Comparison of ENCODE assay signal across 12 cellular contexts in genomic region chr9:89022071-89022721, GRCh38. TPM values are rescaled to one million over a fixed set of nuclear protein-coding genes. Genes with fewer than 3 reads are reported as not detected.
DNase-seq lines count a peak whose midpoint lies in the region; ATAC-seq and TF ChIP-seq lines count a peak whose summit lies in the region.
"Had no signal": no experiment of that assay in that cellular context is flagged by ENCODE, and none has a peak within 500 bp of the region (broad histone marks: within the 10 kb centered on the region; RNA-seq: fewer than 3 reads in every experiment).

No MANE protein-coding gene starts in this region.

- DNase-seq in AG10803 (ENCODE audit: low read depth) (peak; percentile 2), right cardiac atrium (peak in 2 of 3 donors; percentile 30 to 73), psoas muscle (no peak), ascending aorta (ENCODE audit: low spot score in 2 of 2) (no peak), NCI-H510A treated with DMSO at 0.1 percent for 48 hours (lab: John Stamatoyannopoulos, UW) (no peak)
- DNase-seq in activated T-helper 2 cell treated with anti-CD3 and anti-CD28 coated beads, Interferon-gamma antibody, Interleukin-2, Interleukin-4, amounts not matched to agents 10 μg/mL and 5 μg/mL and 100 μg/mL, durations not matched to agents 14 hours and 24 hours and 36 hours (ENCODE audit: low spot score), result no peak
- no peak for DNase-seq in activated naive CD4-positive, alpha-beta T cell treated with anti-CD3 and anti-CD28 coated beads, Interleukin-2, amount 10 ng/mL, durations not matched to agents 7 days and 5 days
- DNase-seq: activated CD4-positive, alpha-beta T cell treated with anti-CD3 and anti-CD28 coated beads for 1 hour; activated effector memory CD4-positive, alpha-beta T cell treated with Interleukin-2 at 50 U/mL for 16 hours; effector memory CD4-positive, alpha-beta T cell had no signal

- H3K4me3 ChIP-seq in AG10803 (ENCODE audit: low read length) (no peak overlapping the region), right cardiac atrium (ENCODE audit: low read length) (no peak overlapping the region), psoas muscle (no peak overlapping the region), ascending aorta (no peak overlapping the region)

- peak overlapping the region in 4 of 5 experiments; percentile 61 to 92 (median 82) for H3K27ac Mint-ChIP-seq in brain
- no peak overlapping the region for H3K27ac Mint-ChIP-seq in activated T-helper 2 cell treated with anti-CD3 and anti-CD28 coated beads, Interferon-gamma antibody, Interleukin-2, Interleukin-4, amounts not matched to agents 10 μg/mL and 5 μg/mL and 100 μg/mL, durations not matched to agents 14 hours and 24 hours and 36 hours
- no peak overlapping the region for H3K27ac Mint-ChIP-seq in activated naive CD4-positive, alpha-beta T cell treated with anti-CD3 and anti-CD28 coated beads, Interleukin-2, amount 10 ng/mL, durations not matched to agents 7 days and 5 days
- H3K27ac Mint-ChIP-seq: stimulated activated effector memory CD8-positive, alpha-beta T cell treated with anti-CD3 and anti-CD28 coated beads, Interleukin-12 subunit alpha, Interleukin-12 subunit beta, amount 100 ng/mL, for 72 hours had no signal

- H3K4me3 Mint-ChIP-seq in brain, result no peak overlapping the region
- no peak overlapping the region for H3K4me3 Mint-ChIP-seq in activated T-helper 2 cell treated with anti-CD3 and anti-CD28 coated beads, Interferon-gamma antibody, Interleukin-2, Interleukin-4, amounts not matched to agents 10 μg/mL and 5 μg/mL and 100 μg/mL, durations not matched to agents 14 hours and 24 hours and 36 hours (ENCODE audit: low read depth)
- no peak overlapping the region for H3K4me3 Mint-ChIP-seq in activated naive CD4-positive, alpha-beta T cell treated with anti-CD3 and anti-CD28 coated beads, Interleukin-2, amount 10 ng/mL, durations not matched to agents 7 days and 5 days
- H3K4me3 Mint-ChIP-seq: stimulated activated effector memory CD8-positive, alpha-beta T cell treated with anti-CD3 and anti-CD28 coated beads, Interleukin-12 subunit alpha, Interleukin-12 subunit beta, amount 100 ng/mL, for 72 hours had no signal

- peak overlapping the region; percentile 60 for H3K27ac ChIP-seq in right cardiac atrium (ENCODE audit: low read length)
- peak overlapping the region; percentile 6 for H3K27ac ChIP-seq in psoas muscle
- no peak overlapping the region for H3K27ac ChIP-seq in ascending aorta

- no peaks in the 10 kb centered on the region for H3K27me3 Mint-ChIP-seq in brain
- H3K27me3 Mint-ChIP-seq in activated T-helper 2 cell treated with anti-CD3 and anti-CD28 coated beads, Interferon-gamma antibody, Interleukin-2, Interleukin-4, amounts not matched to agents 10 μg/mL and 5 μg/mL and 100 μg/mL, durations not matched to agents 14 hours and 24 hours and 36 hours (ENCODE audit: low read depth), result peaks cover 7% of the 10 kb centered on the region
- H3K27me3 Mint-ChIP-seq in activated naive CD4-positive, alpha-beta T cell treated with anti-CD3 and anti-CD28 coated beads, Interleukin-2, amount 10 ng/mL, durations not matched to agents 7 days and 5 days, result no peaks in the 10 kb centered on the region

- CTCF ChIA-PET in activated naive CD4-positive, alpha-beta T cell treated with anti-CD3 and anti-CD28 coated beads, Interleukin-2, amount 10 ng/mL, durations not matched to agents 7 days and 5 days (lab: Charles Lee), result no interaction called here

- H3K4me1 ChIP-seq in right cardiac atrium (ENCODE audit: control insufficient read depth, insufficient read depth, low read length) (peaks cover 11% of the 10 kb centered on the region), psoas muscle (no peaks in the 10 kb centered on the region), ascending aorta (no peaks in the 10 kb centered on the region)

- ATAC-seq in right cardiac atrium (peak; percentile 53 to 72), psoas muscle (no peak)
- ATAC-seq: stimulated activated effector memory CD8-positive, alpha-beta T cell treated with anti-CD3 and anti-CD28 coated beads, Interleukin-12 subunit alpha, Interleukin-12 subunit beta, amount 100 ng/mL, for 72 hours had no signal

- TF ChIP-seq CTCF in AG10803 (conservative IDR thresholded peaks at IDR 0.05; ENCODE audit: low read length), result no peak
- no peak for TF ChIP-seq CTCF in brain (conservative IDR thresholded peaks at IDR 0.05)
- TF ChIP-seq CTCF in psoas muscle (IDR thresholded peaks at IDR 0.05), result no peak
- no peak for TF ChIP-seq CTCF in ascending aorta (IDR thresholded peaks at IDR 0.05)

- intact Hi-C loops in right cardiac atrium (cut with DNase I), result no loop called here
- intact Hi-C loops in psoas muscle (cut with DNase I), result no loop called here
- intact Hi-C loops in activated T-helper 2 cell treated with anti-CD3 and anti-CD28 coated beads, Interferon-gamma antibody, Interleukin-2, Interleukin-4, amounts not matched to agents 10 μg/mL and 5 μg/mL and 100 μg/mL, durations not matched to agents 14 hours and 24 hours and 36 hours (cut with micrococcal nuclease), result no loop called here
- intact Hi-C loops in ascending aorta (cut with DNase I), result no loop called here

- H3K9me3 ChIP-seq in right cardiac atrium (ENCODE audit: control insufficient read depth, low read length), result no peaks in the 10 kb centered on the region
- no peaks in the 10 kb centered on the region for H3K9me3 ChIP-seq in psoas muscle
- no peaks in the 10 kb centered on the region for H3K9me3 ChIP-seq in ascending aorta

- peaks cover 60% of the 10 kb centered on the region for H3K36me3 Mint-ChIP-seq in brain
- H3K36me3 Mint-ChIP-seq in activated T-helper 2 cell treated with anti-CD3 and anti-CD28 coated beads, Interferon-gamma antibody, Interleukin-2, Interleukin-4, amounts not matched to agents 10 μg/mL and 5 μg/mL and 100 μg/mL, durations not matched to agents 14 hours and 24 hours and 36 hours (ENCODE audit: low read depth), result no peaks in the 10 kb centered on the region
- no peaks in the 10 kb centered on the region for H3K36me3 Mint-ChIP-seq in activated naive CD4-positive, alpha-beta T cell treated with anti-CD3 and anti-CD28 coated beads, Interleukin-2, amount 10 ng/mL, durations not matched to agents 7 days and 5 days
- H3K36me3 Mint-ChIP-seq: stimulated activated effector memory CD8-positive, alpha-beta T cell treated with anti-CD3 and anti-CD28 coated beads, Interleukin-12 subunit alpha, Interleukin-12 subunit beta, amount 100 ng/mL, for 72 hours had no signal

- 36% methylated on average over 13 of the region's 13 CpGs for whole genome bisulfite sequencing in right cardiac atrium
- 62 to 80% (median 64%) methylated on average over 13 of the region's 13 CpGs for WGBS in psoas muscle, 3 donors

- H3K36me3 ChIP-seq in psoas muscle (ENCODE audit: insufficient read depth in 1 of 2, low read depth in 1 of 2), result no peaks in the 10 kb centered on the region
- no peaks in the 10 kb centered on the region for H3K36me3 ChIP-seq in ascending aorta

- peaks cover 28% of the 10 kb centered on the region for H3K4me1 Mint-ChIP-seq in brain
- no peaks in the 10 kb centered on the region for H3K4me1 Mint-ChIP-seq in activated T-helper 2 cell treated with anti-CD3 and anti-CD28 coated beads, Interferon-gamma antibody, Interleukin-2, Interleukin-4, amounts not matched to agents 10 μg/mL and 5 μg/mL and 100 μg/mL, durations not matched to agents 14 hours and 24 hours and 36 hours (ENCODE audit: low read depth)
- H3K4me1 Mint-ChIP-seq in activated naive CD4-positive, alpha-beta T cell treated with anti-CD3 and anti-CD28 coated beads, Interleukin-2, amount 10 ng/mL, durations not matched to agents 7 days and 5 days, result no peaks in the 10 kb centered on the region
- H3K4me1 Mint-ChIP-seq: stimulated activated effector memory CD8-positive, alpha-beta T cell treated with anti-CD3 and anti-CD28 coated beads, Interleukin-12 subunit alpha, Interleukin-12 subunit beta, amount 100 ng/mL, for 72 hours had no signal

- H3K9me3 Mint-ChIP-seq in brain, result peaks cover 6 to 28% (median 14%) of the 10 kb centered on the region in 5 experiments
- H3K9me3 Mint-ChIP-seq in activated T-helper 2 cell treated with anti-CD3 and anti-CD28 coated beads, Interferon-gamma antibody, Interleukin-2, Interleukin-4, amounts not matched to agents 10 μg/mL and 5 μg/mL and 100 μg/mL, durations not matched to agents 14 hours and 24 hours and 36 hours, result no peaks in the 10 kb centered on the region
- no peaks in the 10 kb centered on the region for H3K9me3 Mint-ChIP-seq in activated naive CD4-positive, alpha-beta T cell treated with anti-CD3 and anti-CD28 coated beads, Interleukin-2, amount 10 ng/mL, durations not matched to agents 7 days and 5 days
- H3K9me3 Mint-ChIP-seq: stimulated activated effector memory CD8-positive, alpha-beta T cell treated with anti-CD3 and anti-CD28 coated beads, Interleukin-12 subunit alpha, Interleukin-12 subunit beta, amount 100 ng/mL, for 72 hours had no signal

- H3K27me3 ChIP-seq in right cardiac atrium (ENCODE audit: control insufficient read depth, insufficient read depth) (no peaks in the 10 kb centered on the region), psoas muscle (ENCODE audit: insufficient read depth in 3 of 3, low read length in 2 of 3) (no peaks in the 10 kb centered on the region), ascending aorta (no peaks in the 10 kb centered on the region)

RNA-seq across cellular contexts. Expression of gene S1PR3, which starts 30.9 kb away (rescaled TPM):
- polyA plus RNA-seq in brain (ENCODE audit: insufficient read depth, low read depth, low replicate concordance) (7.4 TPM), right cardiac atrium (24.9 TPM), psoas muscle (1 to 10 TPM; 2.3 to 4.7 (median 4.2) TPM)
- total RNA-seq in right cardiac atrium (10 to 100 TPM; 37.2 to 51.6 (median 38.3) TPM), psoas muscle (1 to 10 TPM; 4.3 to 5.2 (median 4.9) TPM), ascending aorta (59.3 TPM)
- 7.1 and 7.5 TPM in 2 replicates for total RNA-seq in activated T-helper 2 cell treated with anti-CD3 and anti-CD28 coated beads, Interferon-gamma antibody, Interleukin-2, Interleukin-4, amounts not matched to agents 10 μg/mL and 5 μg/mL and 100 μg/mL, durations not matched to agents 14 hours and 24 hours and 36 hours

Comparison
In these comparisons a context has a peak if more than half of its experiments do, and no peak if none do; other contexts are left out.
1. DNase-seq: peak in AG10803 (single experiment) and right cardiac atrium (2 of 3); none in psoas muscle (0 of 2), activated T-helper 2 cell treated with anti-CD3 and anti-CD28 coated beads, Interferon-gamma antibody, Interleukin-2, Interleukin-4, amounts not matched to agents 10 μg/mL and 5 μg/mL and 100 μg/mL, durations not matched to agents 14 hours and 24 hours and 36 hours (single experiment), activated naive CD4-positive, alpha-beta T cell treated with anti-CD3 and anti-CD28 coated beads, Interleukin-2, amount 10 ng/mL, durations not matched to agents 7 days and 5 days (single experiment), ascending aorta (0 of 2) and NCI-H510A treated with DMSO at 0.1 percent for 48 hours (single experiment).
2. H3K27ac Mint-ChIP-seq: peak in brain (4 of 5); none in activated T-helper 2 cell treated with anti-CD3 and anti-CD28 coated beads, Interferon-gamma antibody, Interleukin-2, Interleukin-4, amounts not matched to agents 10 μg/mL and 5 μg/mL and 100 μg/mL, durations not matched to agents 14 hours and 24 hours and 36 hours (single experiment) and activated naive CD4-positive, alpha-beta T cell treated with anti-CD3 and anti-CD28 coated beads, Interleukin-2, amount 10 ng/mL, durations not matched to agents 7 days and 5 days (single experiment).
3. ATAC-seq: peak in right cardiac atrium (2 of 2); none in psoas muscle (0 of 4).
4. H3K27ac ChIP-seq: peak in right cardiac atrium (single experiment) and psoas muscle (single experiment); none in ascending aorta (0 of 2).